In genomic region chr9:125409217-125409636, GRCh38 we compare ENCODE assay signal across 11 cellular contexts.
DNase-seq lines count a peak whose midpoint lies in the region; ATAC-seq and TF ChIP-seq lines count a peak whose summit lies in the region.
"Had no signal": no experiment of that assay in that cellular context is flagged by ENCODE, and none has a peak within 500 bp of the region (broad histone marks: within the 10 kb centered on the region; RNA-seq: fewer than 3 reads in every experiment).

No MANE protein-coding gene starts in this region.

- H4K20me1 ChIP-seq in BLaER1 treated with 17β-estradiol and CSF1 and Interleukin-3, amounts not matched to agents 10 nM and 100 nM = no peaks in the 10 kb centered on the region

- peaks cover 0 to 7% (median 0%) of the 10 kb centered on the region in 11 experiments; a peak in 5 of 22 replicates for H3K27me3 ChIP-seq in BLaER1 treated with 17β-estradiol and CSF1 and Interleukin-3, amounts not matched to agents 10 nM and 100 nM

- DNase-seq in ELR (ENCODE audit: low read depth) (peak; percentile 37), RPMI7951 (ENCODE audit: low read depth) (peak; percentile 11), epithelial cell of esophagus (ENCODE audit: low read depth) (peak; percentile 16), NCI-H524 treated with DMSO at 0.1 percent for 48 hours (lab: John Stamatoyannopoulos, UW) (no peak), NOMO-1 treated with DMSO at 0.1 percent for 48 hours (lab: John Stamatoyannopoulos, UW; ENCODE audit: unreplicated experiment) (no peak)
- DNase-seq: amniotic stem cell, kidney, NCI-H510A had no signal

- H3K27ac ChIP-seq in BLaER1 treated with 17β-estradiol and CSF1 and Interleukin-3, amounts not matched to agents 10 nM and 100 nM = peak overlapping the region; percentile 62 to 96 (median 90); a peak in 18 of 22 replicates

- no peaks in the 10 kb centered on the region for H3K36me3 ChIP-seq in BLaER1 treated with 17β-estradiol and CSF1 and Interleukin-3, amounts not matched to agents 10 nM and 100 nM

- ATAC-seq in HG03045 (IDR thresholded peaks at IDR 0.05; ENCODE audit: unreplicated experiment) (no peak), HG03520 (IDR thresholded peaks at IDR 0.05; ENCODE audit: unreplicated experiment) (no peak)

- peak overlapping the region; percentile 84 to 99 (median 94); a peak in 19 of 22 replicates for H3K4me2 ChIP-seq in BLaER1 treated with 17β-estradiol and CSF1 and Interleukin-3, amounts not matched to agents 10 nM and 100 nM

- no peaks in the 10 kb centered on the region for H3K9me3 ChIP-seq in BLaER1 treated with 17β-estradiol and CSF1 and Interleukin-3, amounts not matched to agents 10 nM and 100 nM (replicated peaks in 1 of 11)

- H3K4me3 ChIP-seq in BLaER1 treated with 17β-estradiol and CSF1 and Interleukin-3, amounts not matched to agents 10 nM and 100 nM = peak overlapping the region in 4 of 10 experiments; percentile 54 to 76 (median 67); a peak in 6 of 20 replicates
- H3K4me3 ChIP-seq in epithelial cell of esophagus (ENCODE audit: low read length) = no peak overlapping the region

- H3K4me1 ChIP-seq in BLaER1 treated with 17β-estradiol and CSF1 and Interleukin-3, amounts not matched to agents 10 nM and 100 nM = peaks cover 28 to 54% (median 36%) of the 10 kb centered on the region in 10 experiments

- no peak for TF ChIP-seq CTCF in epithelial cell of esophagus (IDR thresholded peaks at IDR 0.05; ENCODE audit: insufficient read depth, low read depth, low read length, missing control alignments)

- peak overlapping the region in 9 of 11 experiments; percentile 86 to 96 (median 90); a peak in 11 of 22 replicates for H3K9ac ChIP-seq in BLaER1 treated with 17β-estradiol and CSF1 and Interleukin-3, amounts not matched to agents 10 nM and 100 nM

Comparison
In these comparisons a context has a peak if more than half of its experiments do, and no peak if none do; other contexts are left out.
1. DNase-seq: peak in ELR (single experiment), RPMI7951 (single experiment) and epithelial cell of esophagus (single experiment); none in NCI-H524 treated with DMSO at 0.1 percent for 48 hours (single experiment) and NOMO-1 treated with DMSO at 0.1 percent for 48 hours (single experiment).